ENCODE assay signal across 23 cellular contexts in the genomic region with DNA sequence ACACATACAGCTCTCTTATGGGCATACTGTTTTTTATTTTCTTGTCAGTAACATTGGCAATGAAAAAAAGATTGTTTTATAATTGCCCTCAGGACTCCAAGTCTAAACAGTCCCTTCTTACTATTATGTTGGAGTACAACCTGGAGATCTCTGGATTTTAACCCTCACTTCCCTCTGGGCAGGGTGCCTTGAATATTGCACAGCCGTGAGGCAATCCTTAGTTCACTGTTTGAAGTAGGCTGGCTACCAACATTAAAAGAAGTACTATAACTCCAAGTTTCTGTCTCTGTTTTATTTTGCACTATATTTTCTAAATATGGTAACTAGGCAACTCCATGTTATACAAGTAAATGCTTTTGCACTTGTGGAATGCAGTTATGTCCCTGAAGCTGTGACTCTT.
"Had no signal": no experiment of that assay in that cellular context is flagged by ENCODE, and none has a peak within 500 bp of the region (broad histone marks: within the 10 kb centered on the region; RNA-seq: fewer than 3 reads in every experiment).

No MANE protein-coding gene starts in this region.

- H3K4me1 ChIP-seq: breast epithelium, heart right ventricle, left ventricle myocardium inferior, spleen had no signal

- H3K9me3 ChIP-seq: breast epithelium, heart right ventricle, left ventricle myocardium inferior, spleen had no signal

- H3K27ac ChIP-seq: breast epithelium, coronary artery, foreskin keratinocyte, heart right ventricle, left ventricle myocardium inferior, spleen had no signal

- ATAC-seq: activated CD8-positive, alpha-beta T cell treated with anti-CD3 and anti-CD28 coated beads for 36 hours; activated T-cell treated with anti-CD3 and anti-CD28 coated beads, Interleukin-2, amount 50 U/mL, for 4 hours; activated T-helper 17 cell treated with anti-CD3 and anti-CD28 coated beads, Interleukin-2, amount 50 U/mL, for 72 hours; effector memory CD8-positive, alpha-beta T cell; foreskin keratinocyte; heart right ventricle; right cardiac atrium had no signal

- DNase-seq: activated CD4-positive, alpha-beta T cell treated with anti-CD3 and anti-CD28 coated beads for 1 hour; activated CD4-positive, alpha-beta T cell treated with anti-CD3 and anti-CD28 coated beads, Interleukin-2, amount 50 U/mL, for 1 hour; activated CD8-positive, alpha-beta T cell treated with anti-CD3 and anti-CD28 coated beads for 36 hours; activated gamma-delta T cell treated with Interleukin-2 at 50 U/mL for 16 hours; activated naive CD4-positive, alpha-beta T cell treated with anti-CD3 and anti-CD28 coated beads, Interleukin-2, amount 50 U/mL, for 16 hours; activated T-cell treated with anti-CD3 and anti-CD28 coated beads, Interleukin-2, amount 50 U/mL, for 4 hours; amygdala; effector memory CD8-positive, alpha-beta T cell; erythroblast; heart right ventricle; left ventricle myocardium inferior; mesendoderm; naive B cell; nucleus accumbens; right cardiac atrium; spleen; stimulated activated naive CD4-positive, alpha-beta T cell; T-helper 2 cell had no signal

- H3K36me3 ChIP-seq: breast epithelium, heart right ventricle, left ventricle myocardium inferior, spleen had no signal

- H3K4me3 ChIP-seq: breast epithelium, coronary artery, heart right ventricle, left ventricle myocardium inferior, lung, spleen had no signal

- H3K27me3 ChIP-seq: breast epithelium, foreskin keratinocyte, heart right ventricle, spleen had no signal
